In genomic region chr15:34337557-34338306, GRCh38 we compare ENCODE assay signal across 8 cellular contexts. TPM values are rescaled to one million over a fixed set of nuclear protein-coding genes. Genes with fewer than 3 reads are reported as not detected.
DNase-seq lines count a peak whose midpoint lies in the region; ATAC-seq, FAIRE-seq and TF ChIP-seq lines count a peak whose summit lies in the region.

Gene SLC12A6 (minus strand): TSS chr15:34337781. CDS start chr15:34336680, 1,101 bp downstream.

- TF ChIP-seq EP300 in H1 (IDR thresholded peaks at IDR 0.05; ENCODE audit: borderline replicate concordance in 1 of 2, low read depth in 2 of 2, low read length in 2 of 2), result no peak

- no peak for TF ChIP-seq RAD21 in H1 (IDR thresholded peaks at IDR 0.05 in 1 of 2, conservative IDR thresholded peaks at IDR 0.05 in 1 of 2; ENCODE audit: low read depth in 2 of 2, low read length in 2 of 2)

- H2AK5ac ChIP-seq in H1 (ENCODE audit: low read depth, low read length), result no peak within 1 kb of the TSS

- no peaks in the 10 kb centered on the region for H3K27me3 Mint-ChIP-seq in activated CD8-positive, alpha-beta memory T cell treated with anti-CD3 and anti-CD28 coated beads, Interleukin-2, amount 10 ng/mL, durations not matched to agents 7 days and 5 days

- peak in 1 of 2 experiments; percentile 58; a peak in 2 of 3 replicates for TF ChIP-seq POLR2A in H1 (IDR thresholded peaks at IDR 0.05; ENCODE audit: control extremely low read depth in 1 of 2, low read depth in 2 of 2, low read length in 2 of 2)

- CTCF ChIA-PET in activated CD8-positive, alpha-beta memory T cell treated with anti-CD3 and anti-CD28 coated beads, Interleukin-2, amount 10 ng/mL, durations not matched to agents 7 days and 5 days (lab: Charles Lee), result interaction anchor here (1.7 to 5.1 kb wide), 3 partner anchors 10 to 96 kb away, joined by 6 to 44 read pairs (median 17); partner anchors contain the start of gene LPCAT4
- CTCF ChIA-PET in H1 (lab: Charles Lee; ENCODE audit: partially characterized antibody), result interaction anchor here (0.9 to 2.1 kb wide), 4 partner anchors 9 to 29 kb away, joined by 3 to 9 read pairs (median 4); partner anchors contain the start of gene LPCAT4

- peaks cover 8% of the 10 kb centered on the region; the same call in 1 of the 2 replicates for H3K23me2 ChIP-seq in H1 (ENCODE audit: low read depth, low read length)

- peak within 1 kb of the TSS; percentile 72 to 98 for H3K4me2 ChIP-seq in H1 (ENCODE audit: insufficient read depth in 1 of 2, low read depth in 2 of 2, low read length in 2 of 2)

- H3K4ac ChIP-seq in H1 (replicated peaks; ENCODE audit: insufficient read length, low read depth, low read length), result no peak within 1 kb of the TSS

- H3K23ac ChIP-seq in H1 (ENCODE audit: insufficient read length), result no peak within 1 kb of the TSS

- peak within 1 kb of the TSS; percentile 77 for H3K56ac ChIP-seq in H1 (replicated peaks; ENCODE audit: insufficient read length, low read depth, low read length)

- H3K27me3 ChIP-seq in H1 (replicated peaks in 1 of 4; ENCODE audit: control insufficient read depth in 3 of 4, extremely low read depth in 1 of 4, insufficient read depth in 3 of 4, low read length in 3 of 4), result no peaks in the 10 kb centered on the region

- H3K36me3 ChIP-seq in H1 (ENCODE audit: control insufficient read depth in 2 of 4, insufficient read depth in 4 of 4, low read length in 3 of 4), result peaks cover 2 to 13% (median 6%) of the 10 kb centered on the region in 4 experiments; a peak in 5 of 8 replicates

- H3K4me1 ChIP-seq in H1 (replicated peaks in 1 of 4; ENCODE audit: control insufficient read depth in 3 of 4, insufficient read depth in 4 of 4, low read length in 3 of 4), result peaks cover 0 to 4% (median 2%) of the 10 kb centered on the region in 4 experiments; a peak in 4 of 7 replicates

- H3K18ac ChIP-seq in H1 (ENCODE audit: extremely low read depth, low read length), result peak within 1 kb of the TSS; percentile 15

- 0 out of 2 replicates have a peak within 1 kb of the TSS, but pooled peaks have one; percentile 26 for H2AFZ ChIP-seq in H1 (ENCODE audit: low read length)

- H3K9me3 ChIP-seq in H1 (ENCODE audit: insufficient read depth in 2 of 2, low read depth in 1 of 2, low read length in 1 of 2), result no peaks in the 10 kb centered on the region

- peak within 1 kb of the TSS; percentile 91 for H4K5ac ChIP-seq in H1 (ENCODE audit: insufficient read length, low read depth, low read length)

- H3K14ac ChIP-seq in H1 (ENCODE audit: insufficient read length), result no peak within 1 kb of the TSS

- TF ChIP-seq CTCF in H1 (IDR thresholded peaks at IDR 0.05; ENCODE audit: control extremely low read depth in 1 of 3, insufficient read depth in 1 of 3, low read depth in 1 of 3, low read length in 3 of 3), result no peak

- peak within 1 kb of the TSS; percentile 89; the same call in 1 of the 2 replicates for H4K8ac ChIP-seq in H1 (ENCODE audit: extremely low read depth, insufficient read depth, low read length)

- H3K79me2 ChIP-seq in H1 (ENCODE audit: control insufficient read depth in 1 of 2, insufficient read depth in 2 of 2, low read length in 2 of 2), result peaks cover 0 to 18% of the 10 kb centered on the region in 2 experiments; a peak in 3 of 4 replicates

- ATAC-seq in GM19468 (IDR thresholded peaks at IDR 0.05; ENCODE audit: extremely low read depth, unreplicated experiment), result peak; percentile 74
- ATAC-seq in activated CD8-positive, alpha-beta memory T cell treated with anti-CD3 and anti-CD28 coated beads, Interleukin-2, amount 10 ng/mL, durations not matched to agents 7 days and 5 days, result peak; percentile 84

- H2BK15ac ChIP-seq in H1 (ENCODE audit: low read length), result no peak within 1 kb of the TSS

- H3K36me3 Mint-ChIP-seq in activated CD8-positive, alpha-beta memory T cell treated with anti-CD3 and anti-CD28 coated beads, Interleukin-2, amount 10 ng/mL, durations not matched to agents 7 days and 5 days, result peaks cover 24% of the 10 kb centered on the region

- no peaks in the 10 kb centered on the region for H4K20me1 ChIP-seq in H1 (replicated peaks in 1 of 2; ENCODE audit: control insufficient read depth in 1 of 2, insufficient read depth in 2 of 2, low read length in 2 of 2)

- peak within 1 kb of the TSS; percentile 65 to 86 (median 74) for H3K4me3 ChIP-seq in H1 (ENCODE audit: extremely low read depth in 1 of 4, insufficient read depth in 2 of 4, low read depth in 3 of 4, low read length in 4 of 4)

- DNase-seq in CMK (ENCODE audit: low read depth) (peak; percentile 78), HS-5 (ENCODE audit: low read depth) (peak; percentile 78), NOMO-1 treated with dmso at 0.1 percent for 144 hours (lab: John Stamatoyannopoulos, UW; ENCODE audit: unreplicated experiment) (peak; percentile 92), H1 (ENCODE audit: low read depth in 1 of 2, low spot score in 2 of 2) (peak; percentile 43 to 93), mesenteric fat pad (ENCODE audit: low spot score) (peak; percentile 96)
- DNase-seq in activated CD8-positive, alpha-beta memory T cell treated with anti-CD3 and anti-CD28 coated beads, Interleukin-2, amount 10 ng/mL, durations not matched to agents 7 days and 5 days, result peak; percentile 93
- peak; percentile 74 for DNase-seq in stimulated activated CD8-positive, alpha-beta memory T cell treated with anti-CD3 and anti-CD28 coated beads, Interleukin-15, amount 100 ng/mL, for 1 hour (ENCODE audit: low read depth)

- peaks cover 4% of the 10 kb centered on the region; the same call in 1 of the 2 replicates for H3K79me1 ChIP-seq in H1 (ENCODE audit: low read depth, low read length)

- H3K27ac ChIP-seq in H1 (ENCODE audit: low read depth, low read length), result peak within 1 kb of the TSS; percentile 84; the same call in 1 of the 2 replicates

- no peak for FAIRE-seq in H1 (lab: Jason Lieb, UNC)

- no peaks in the 10 kb centered on the region for H3K9me3 Mint-ChIP-seq in activated CD8-positive, alpha-beta memory T cell treated with anti-CD3 and anti-CD28 coated beads, Interleukin-2, amount 10 ng/mL, durations not matched to agents 7 days and 5 days (ENCODE audit: low read depth)

- peak within 1 kb of the TSS; percentile 93 for H3K27ac Mint-ChIP-seq in activated CD8-positive, alpha-beta memory T cell treated with anti-CD3 and anti-CD28 coated beads, Interleukin-2, amount 10 ng/mL, durations not matched to agents 7 days and 5 days

- H2BK120ac ChIP-seq in H1 (replicated peaks; ENCODE audit: low read depth, low read length), result no peak within 1 kb of the TSS

- no peak within 1 kb of the TSS; the same call in 1 of the 2 replicates for H2BK5ac ChIP-seq in H1 (ENCODE audit: low read depth, low read length)

- H3K9ac ChIP-seq in H1 (replicated peaks in 1 of 4; ENCODE audit: extremely low read depth in 1 of 4, low read depth in 3 of 4, low read length in 3 of 4), result peak within 1 kb of the TSS; percentile 44 to 91 (median 66); a peak in 6 of 7 replicates

- 3% methylated on average over 51 of the region's 78 CpGs; no CpG with 5 or more reads in 1 of the 2 experiments for WGBS in H1 (ENCODE audit: extremely low coverage in 1 of 2, insufficient coverage in 1 of 2, insufficient read length in 1 of 2, insufficient replicate concordance in 2 of 2, low coverage in 1 of 2, low lambda C conversion rate in 2 of 2, missing lambda C conversion rate in 1 of 2), 2 experiments

- POLR2A ChIA-PET in H1 (lab: Charles Lee; ENCODE audit: partially characterized antibody), result interaction anchor here (0.5 to 4.7 kb wide), 7 partner anchors 10 to 164 kb away, joined by 3 to 35 read pairs (median 4); partner anchors contain the start of gene LPCAT4

- no peak within 1 kb of the TSS for H2BK20ac ChIP-seq in H1 (ENCODE audit: low read length)

- no peak within 1 kb of the TSS for H2BK12ac ChIP-seq in H1 (ENCODE audit: low read depth, low read length)

- H3K4me1 Mint-ChIP-seq in activated CD8-positive, alpha-beta memory T cell treated with anti-CD3 and anti-CD28 coated beads, Interleukin-2, amount 10 ng/mL, durations not matched to agents 7 days and 5 days, result peaks cover 67% of the 10 kb centered on the region

- H3K4me3 Mint-ChIP-seq in activated CD8-positive, alpha-beta memory T cell treated with anti-CD3 and anti-CD28 coated beads, Interleukin-2, amount 10 ng/mL, durations not matched to agents 7 days and 5 days, result peak within 1 kb of the TSS; percentile 93

- H4K91ac ChIP-seq in H1 (replicated peaks; ENCODE audit: insufficient read length, low read length), result no peak within 1 kb of the TSS

TF ChIP-seq in H1, 55 proteins besides CTCF, POLR2A, EP300 and RAD21 (continues in another document):
- peak; percentile 64 for TF ChIP-seq NRF1 (IDR thresholded peaks at IDR 0.05; ENCODE audit: low read depth, low read length)
- TF ChIP-seq TCF12 (IDR thresholded peaks at IDR 0.05; ENCODE audit: low read depth, low read length), result peak; percentile 36; the same call in 1 of the 2 replicates
- no peak for TF ChIP-seq POU5F1 (IDR thresholded peaks at IDR 0.05; ENCODE audit: low read depth, low read length)
- no peak for TF ChIP-seq SP4 (IDR thresholded peaks at IDR 0.05; ENCODE audit: low read length)
- no peak for TF ChIP-seq TAF7 (optimal IDR thresholded peaks at IDR 0.05; ENCODE audit: borderline replicate concordance, low read depth, low read length)
- TF ChIP-seq CTBP2 (IDR thresholded peaks at IDR 0.05; ENCODE audit: borderline replicate concordance, insufficient read depth, insufficient read length, low read length), result no peak
- peak; percentile 74; the same call in 1 of the 2 replicates for TF ChIP-seq CREB1 (IDR thresholded peaks at IDR 0.05)
- TF ChIP-seq SAP30 (IDR thresholded peaks at IDR 0.05; ENCODE audit: insufficient read depth, insufficient replicate concordance, low read length), result peak; percentile 31
- TF ChIP-seq E2F6 (IDR thresholded peaks at IDR 0.05), result no peak
- peak; percentile 32; the same call in 1 of the 2 replicates for TF ChIP-seq TBP (IDR thresholded peaks at IDR 0.05; ENCODE audit: low read depth, low read length)

RNA-seq across cellular contexts. Expression of gene SLC12A6, which starts in this region (rescaled TPM):
- total RNA-seq in activated CD8-positive, alpha-beta memory T cell treated with anti-CD3 and anti-CD28 coated beads, Interleukin-2, amount 10 ng/mL, durations not matched to agents 7 days and 5 days, result 10 to 100 TPM; 28.2 to 55.2 TPM
- total RNA-seq in H1 (2021; fragmentation: NEBNext Ultra II Directional; extraction: Animal tissue kit (Norgen Biotek cat#: 25700)), result 11.1 and 11.3 TPM in 2 replicates
- polyA plus RNA-seq in H1 (2011; rRNA removed), result 8.3 and 9.2 TPM in 2 replicates
- 8.2 TPM for polyA plus RNA-seq in H1 (2011; cell fraction: cytosol; rRNA removed)
- 17.4 TPM for polyA plus RNA-seq in H1 (2011; cell fraction: nucleus; rRNA removed)
- polyA plus RNA-seq in H1 (2012, experiment 1 of 2), result 6.7 to 9.7 TPM (median 7.5 TPM) in 4 replicates
- polyA plus RNA-seq in H1 (2012, experiment 2 of 2), result 0.70 TPM
- polyA plus RNA-seq in H1 (2013, experiment 1 of 2), result 10.6 TPM
- 9.5 TPM for polyA plus RNA-seq in H1 (2013, experiment 2 of 2)
- polyA minus RNA-seq in H1 (2011; rRNA and poly(A)+ RNA removed), result 36.5 and 44.8 TPM in 2 replicates
- polyA minus RNA-seq in H1 (2011; cell fraction: cytosol; rRNA and poly(A)+ RNA removed), result 16.6 TPM
- polyA minus RNA-seq in H1 (2011; cell fraction: nucleus; rRNA and poly(A)+ RNA removed), result 28.0 TPM
- total RNA-seq in mesenteric fat pad, result 22.8 TPM

Comparison
In these comparisons a context has a peak if more than half of its experiments do, and no peak if none do; other contexts are left out.
1. Peak in every context shown above with its lines: DNase-seq, ATAC-seq, H3K4me3 ChIP-seq and H3K27ac ChIP-seq.